10 cellular contexts compared by ENCODE assay signal in the genomic region with DNA sequence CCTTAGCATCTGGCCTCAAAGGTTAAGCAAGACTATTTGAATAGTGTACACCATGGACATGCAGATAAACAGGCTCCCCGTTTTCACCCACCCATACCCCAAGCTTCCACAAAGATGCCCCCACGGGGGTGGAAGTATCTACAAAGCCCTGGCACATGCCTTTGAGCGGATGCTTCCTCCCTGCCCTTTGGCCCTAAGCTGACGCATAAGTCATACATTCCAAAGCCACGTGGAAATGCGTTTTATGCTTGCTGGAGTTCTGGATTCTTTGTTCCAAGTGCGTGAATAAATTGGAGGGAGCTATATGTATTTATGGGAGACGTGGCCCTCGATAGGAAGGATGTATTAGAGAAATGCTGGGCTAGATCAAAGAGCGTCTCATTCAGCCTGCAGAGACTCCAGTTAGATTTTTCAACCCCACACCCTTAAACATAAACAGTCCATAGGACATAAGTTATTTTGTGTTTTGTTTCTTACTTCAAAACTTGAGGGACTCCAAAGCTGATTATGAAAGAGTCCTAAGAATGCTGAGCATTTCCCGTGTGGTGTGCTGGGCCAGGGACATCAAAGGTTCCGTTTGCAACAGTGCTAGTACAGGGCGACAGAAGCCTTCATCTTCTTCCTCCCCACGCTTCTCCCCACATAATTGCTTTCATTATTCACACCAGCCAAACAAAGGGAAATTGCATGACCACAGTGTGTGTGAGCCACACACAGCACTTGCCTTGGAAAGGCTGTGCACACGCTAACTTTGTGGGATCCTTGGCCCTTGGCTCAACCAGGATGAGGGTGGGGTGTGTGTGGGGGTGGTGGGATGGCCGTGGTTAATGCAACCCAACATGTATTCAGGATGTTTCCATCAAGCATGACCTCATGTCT.
DNase-seq lines count a peak whose midpoint lies in the region; ATAC-seq and TF ChIP-seq lines count a peak whose summit lies in the region.
"Had no signal": no experiment of that assay in that cellular context is flagged by ENCODE, and none has a peak within 500 bp of the region (broad histone marks: within the 10 kb centered on the region; RNA-seq: fewer than 3 reads in every experiment).

No MANE protein-coding gene starts in this region.

- no peak overlapping the region for H2BK15ac ChIP-seq in neuronal stem cell (ENCODE audit: low read length)

- H2BK120ac ChIP-seq in neuronal stem cell (ENCODE audit: low read depth, low read length), result no peak overlapping the region

- no peaks in the 10 kb centered on the region for H3K79me1 ChIP-seq in neuronal stem cell (ENCODE audit: low read depth, low read length)

- CTCF ChIA-PET in CD8-positive, alpha-beta memory T cell (lab: Charles Lee), result interaction anchor here (0.9 to 1.5 kb wide), 3 partner anchors 35 to 363 kb away, joined by 3 read pairs; no protein-coding TSS in a partner anchor

- H3K27me3 ChIP-seq in CD8-positive, alpha-beta memory T cell (ENCODE audit: insufficient read depth, low read length, poor library complexity, severe bottlenecking), result no peaks in the 10 kb centered on the region
- H3K27me3 ChIP-seq in effector memory CD4-positive, alpha-beta T cell (replicated peaks; ENCODE audit: control insufficient read depth, insufficient read depth, low read length, poor library complexity, severe bottlenecking), result no peaks in the 10 kb centered on the region
- no peaks in the 10 kb centered on the region for H3K27me3 ChIP-seq in neuronal stem cell (ENCODE audit: control insufficient read depth in 3 of 3, insufficient read depth in 3 of 3, low read depth in 1 of 3, low read length in 3 of 3)

- H3K18ac ChIP-seq in neuronal stem cell (ENCODE audit: low read length), result peak overlapping the region; percentile 74

- H3K4me3 ChIP-seq in CD8-positive, alpha-beta memory T cell (ENCODE audit: low read length), result peak overlapping the region; percentile 38
- H3K4me3 ChIP-seq in effector memory CD4-positive, alpha-beta T cell (ENCODE audit: insufficient read depth, low read depth, low read length, poor library complexity, severe bottlenecking), result peak overlapping the region; percentile 6
- no peak overlapping the region for H3K4me3 ChIP-seq in neuronal stem cell (ENCODE audit: low read length in 2 of 2)
- no peak overlapping the region for H3K4me3 ChIP-seq in coronary artery
- H3K4me3 ChIP-seq: SK-N-MC had no signal

- no peak for ATAC-seq in HG03039 (IDR thresholded peaks at IDR 0.05; ENCODE audit: unreplicated experiment)

- no peak overlapping the region for H3K9ac ChIP-seq in neuronal stem cell (ENCODE audit: low read depth, low read length, poor library complexity)

- no peak overlapping the region for H3K4ac ChIP-seq in neuronal stem cell (ENCODE audit: low read length)

- H2AFZ ChIP-seq in neuronal stem cell (ENCODE audit: low read length), result peak overlapping the region; percentile 56

- H4K91ac ChIP-seq in neuronal stem cell (ENCODE audit: low read depth, low read length, poor library complexity), result peak overlapping the region; percentile 48

- no CpG with 5 or more reads among the region's 16 CpGs for WGBS in neuronal stem cell (ENCODE audit: extremely low coverage in 2 of 2, insufficient read length in 2 of 2, insufficient replicate concordance in 1 of 2), 2 donors

- no peak overlapping the region for H3K23ac ChIP-seq in neuronal stem cell (ENCODE audit: low read depth, low read length, poor library complexity)

- no peaks in the 10 kb centered on the region for H3K9me3 Mint-ChIP-seq in CD8-positive, alpha-beta memory T cell

- H2AK5ac ChIP-seq in neuronal stem cell (ENCODE audit: low read depth, low read length), result peak overlapping the region; percentile 90

- H3K27me3 Mint-ChIP-seq in CD8-positive, alpha-beta memory T cell, result no peaks in the 10 kb centered on the region

- H3K27ac Mint-ChIP-seq in CD8-positive, alpha-beta memory T cell, result peak overlapping the region in 7 of 8 donors; percentile 2 to 64 (median 30)

- no peak overlapping the region for H2BK12ac ChIP-seq in neuronal stem cell (ENCODE audit: low read length)

- H3K4me1 ChIP-seq in CD8-positive, alpha-beta memory T cell (ENCODE audit: insufficient read depth, low read length), result peaks cover 22% of the 10 kb centered on the region
- H3K4me1 ChIP-seq in effector memory CD4-positive, alpha-beta T cell (ENCODE audit: control insufficient read depth, insufficient read depth, low read length, poor library complexity, severe bottlenecking), result peaks cover 8% of the 10 kb centered on the region
- H3K4me1 ChIP-seq in neuronal stem cell (ENCODE audit: control insufficient read depth in 2 of 2, insufficient read depth in 1 of 2, low read depth in 1 of 2, low read length in 2 of 2), result peaks cover 8 to 12% of the 10 kb centered on the region in 2 donors

- H2BK5ac ChIP-seq in neuronal stem cell (ENCODE audit: low read length), result no peak overlapping the region

- POLR2A ChIA-PET in CD8-positive, alpha-beta memory T cell (lab: Charles Lee), result interaction anchor here (1.4 kb wide), 1 partner anchor 92 kb away, joined by 5 read pairs; a partner anchor contains a TSS

- no peaks in the 10 kb centered on the region for H3K9me3 ChIP-seq in CD8-positive, alpha-beta memory T cell (ENCODE audit: low read length)
- H3K9me3 ChIP-seq in effector memory CD4-positive, alpha-beta T cell (ENCODE audit: control insufficient read depth, low read length), result no peaks in the 10 kb centered on the region
- no peaks in the 10 kb centered on the region for H3K9me3 ChIP-seq in neuronal stem cell (replicated peaks in 1 of 2; ENCODE audit: control insufficient read depth in 2 of 2, insufficient read depth in 1 of 2, low read depth in 1 of 2, low read length in 2 of 2)

- peak in 2 of 5 donors; percentile 14 to 29 for DNase-seq in CD8-positive, alpha-beta memory T cell
- DNase-seq in NOMO-1 treated with DMSO at 0.1 percent for 48 hours (lab: John Stamatoyannopoulos, UW; ENCODE audit: unreplicated experiment) (peak; percentile 80), neuronal stem cell (ENCODE audit: low spot score) (no peak), NCI-H2029 treated with DMSO at 0.1 percent for 48 hours (lab: John Stamatoyannopoulos, UW) (no peak), HuH-7 (ENCODE audit: low spot score) (no peak), coronary artery (ENCODE audit: low spot score) (no peak)
- no peak for DNase-seq in effector memory CD4-positive, alpha-beta T cell
- DNase-seq: head of caudate nucleus had no signal

- H3K4me3 Mint-ChIP-seq in CD8-positive, alpha-beta memory T cell, result peak overlapping the region; percentile 15 to 87 (median 59)

- no peak for TF ChIP-seq CTCF in coronary artery (IDR thresholded peaks at IDR 0.05)

- H3K4me1 Mint-ChIP-seq in CD8-positive, alpha-beta memory T cell, result peaks cover 17 to 33% (median 26%) of the 10 kb centered on the region in 3 donors

- H4K8ac ChIP-seq in neuronal stem cell (ENCODE audit: low read depth, low read length), result no peak overlapping the region

- H3K36me3 ChIP-seq in CD8-positive, alpha-beta memory T cell (ENCODE audit: insufficient read depth, low read length), result no peaks in the 10 kb centered on the region
- no peaks in the 10 kb centered on the region for H3K36me3 ChIP-seq in effector memory CD4-positive, alpha-beta T cell (ENCODE audit: control insufficient read depth, insufficient read depth, low read length)
- no peaks in the 10 kb centered on the region for H3K36me3 ChIP-seq in neuronal stem cell (replicated peaks in 1 of 2; ENCODE audit: control insufficient read depth in 2 of 2, insufficient read depth in 2 of 2, low read length in 2 of 2)

- H3K4me2 ChIP-seq in neuronal stem cell (ENCODE audit: insufficient read depth, low read length, poor library complexity, severe bottlenecking), result no peak overlapping the region

- H3K36me3 Mint-ChIP-seq in CD8-positive, alpha-beta memory T cell, result peaks cover 0 to 5% (median 1%) of the 10 kb centered on the region in 3 donors

- peak overlapping the region; percentile 82 for H3K14ac ChIP-seq in neuronal stem cell (ENCODE audit: low read length)

- H3K27ac ChIP-seq in CD8-positive, alpha-beta memory T cell (ENCODE audit: low read depth, low read length), result no peak overlapping the region
- H3K27ac ChIP-seq in effector memory CD4-positive, alpha-beta T cell (ENCODE audit: insufficient read depth, low read length, poor library complexity, severe bottlenecking), result no peak overlapping the region
- no peak overlapping the region for H3K27ac ChIP-seq in neuronal stem cell (replicated peaks; ENCODE audit: low read length)
- H3K27ac ChIP-seq in coronary artery, result peak overlapping the region in 1 of 2 donors; percentile 57
- H3K27ac ChIP-seq: SK-N-MC had no signal

Comparison
In these comparisons a context has a peak if more than half of its experiments do, and no peak if none do; other contexts are left out.
1. H3K4me3 ChIP-seq: peak in CD8-positive, alpha-beta memory T cell (single experiment) and effector memory CD4-positive, alpha-beta T cell (single experiment); none in neuronal stem cell (0 of 2) and coronary artery (single experiment).